1 cellular context compared by ENCODE assay signal in genomic region chr22:46353483-46354105, GRCh38.
TF ChIP-seq lines count a peak whose summit lies in the region.

No MANE protein-coding gene starts in this region.

TF ChIP-seq in A549, 52 proteins besides CTCF, POLR2A, EP300 and RAD21 (continued from another document):
- no peak for TF ChIP-seq ATOH8 (CRISPR knock-in tag; IDR thresholded peaks at IDR 0.05; ENCODE audit: low read depth)
- TF ChIP-seq SMC3 (IDR thresholded peaks at IDR 0.05) = no peak
- TF ChIP-seq REST (IDR thresholded peaks at IDR 0.05) = no peak
- TF ChIP-seq KDM5A (IDR thresholded peaks at IDR 0.05) = no peak
- no peak for TF ChIP-seq PBX3 (IDR thresholded peaks at IDR 0.05)
- TF ChIP-seq ZC3H11A (IDR thresholded peaks at IDR 0.05) = no peak
